ENCODE assay signal across 23 cellular contexts in genomic region chrX:138011461-138011860, GRCh38.
DNase-seq lines count a peak whose midpoint lies in the region; ATAC-seq, FAIRE-seq and TF ChIP-seq lines count a peak whose summit lies in the region.
"Had no signal": no experiment of that assay in that cellular context is flagged by ENCODE, and none has a peak within 500 bp of the region (broad histone marks: within the 10 kb centered on the region; RNA-seq: fewer than 3 reads in every experiment).

No MANE protein-coding gene starts in this region.

- no peaks in the 10 kb centered on the region for H3K36me3 ChIP-seq in PC-3 (ENCODE audit: low read depth, low read length)
- H3K36me3 ChIP-seq in astrocyte (ENCODE audit: insufficient read depth, low read length), result no peaks in the 10 kb centered on the region
- H3K36me3 ChIP-seq in prostate gland, result no peaks in the 10 kb centered on the region
- H3K36me3 ChIP-seq: BLaER1 treated with 17β-estradiol and CSF1 and Interleukin-3, amounts not matched to agents 10 nM and 100 nM had no signal

- no TSS peak for BruUV-seq in PC-3 (replicated peaks; lab: Mats Ljungman, UMichigan)
- BruUV-seq in MCF 10A (replicated peaks; lab: Mats Ljungman, UMichigan), result no TSS peak

- WGBS in prostate gland, result 71% methylated on average over 2 of the region's 2 CpGs

- no peaks in the 10 kb centered on the region for H3K9me3 Mint-ChIP-seq in astrocyte (ENCODE audit: unreplicated experiment)
- peaks cover 31% of the 10 kb centered on the region for H3K9me3 Mint-ChIP-seq in MCF 10A (ENCODE audit: unreplicated experiment)
- H3K9me3 Mint-ChIP-seq: CD4-positive, alpha-beta T cell; CD8-positive, alpha-beta T cell had no signal

- no peak overlapping the region for H3K9ac ChIP-seq in PC-3 (ENCODE audit: low read length)
- no peak overlapping the region for H3K9ac ChIP-seq in astrocyte (ENCODE audit: low read length)
- H3K9ac ChIP-seq: BLaER1 treated with 17β-estradiol and CSF1 and Interleukin-3, amounts not matched to agents 10 nM and 100 nM had no signal

- peak; percentile 65 for ATAC-seq in PC-3
- no peak for ATAC-seq in HG03159 (IDR thresholded peaks at IDR 0.05; ENCODE audit: unreplicated experiment)
- ATAC-seq: A549; CD8-positive, alpha-beta T cell had no signal

- DNase-seq in LNCaP clone FGC (ENCODE audit: low read depth), result peak; percentile 75
- peak; percentile 41 for DNase-seq in PC-3
- no peak for DNase-seq in astrocyte (ENCODE audit: low read depth)
- DNase-seq in prostate gland (ENCODE audit: low spot score), result peak; percentile 4
- no peak for DNase-seq in MCF 10A (ENCODE audit: unreplicated experiment)
- DNase-seq in activated CD4-positive, CD25-positive, alpha-beta regulatory T cell treated with anti-CD3 and anti-CD28 coated beads, Interleukin-2, amount 50 U/mL, for 72 hours, result no peak
- DNase-seq: AML-193; Caco-2; Calu3; CD4-positive, alpha-beta T cell; CD8-positive, alpha-beta T cell; DMS79 treated with DMSO at 0.1 percent for 48 hours; GF-D8 had no signal

- H3K4me3 ChIP-seq in LNCaP clone FGC (ENCODE audit: low read depth, low read length), result no peak overlapping the region
- H3K4me3 ChIP-seq in PC-3 (ENCODE audit: low read length), result no peak overlapping the region
- H3K4me3 ChIP-seq in astrocyte (ENCODE audit: insufficient read depth, low read depth, low read length), result no peak overlapping the region
- no peak overlapping the region for H3K4me3 ChIP-seq in prostate gland
- H3K4me3 ChIP-seq: A549; BLaER1 treated with 17β-estradiol and CSF1 and Interleukin-3, amounts not matched to agents 10 nM and 100 nM had no signal

- H2AFZ ChIP-seq in PC-3 (ENCODE audit: low read length) (no peak overlapping the region), astrocyte (ENCODE audit: low read depth, low read length) (no peak overlapping the region)

- H3K4me3 Mint-ChIP-seq in astrocyte (ENCODE audit: unreplicated experiment) (no peak overlapping the region), MCF 10A (ENCODE audit: unreplicated experiment) (no peak overlapping the region)
- H3K4me3 Mint-ChIP-seq: B cell; CD4-positive, alpha-beta T cell; CD8-positive, alpha-beta T cell had no signal

- H4K20me1 ChIP-seq in PC-3 (ENCODE audit: low read length) (no peaks in the 10 kb centered on the region), astrocyte (ENCODE audit: insufficient read depth, low read length) (no peaks in the 10 kb centered on the region)
- H4K20me1 ChIP-seq: BLaER1 treated with 17β-estradiol and CSF1 and Interleukin-3, amounts not matched to agents 10 nM and 100 nM had no signal

- H3K79me2 ChIP-seq in PC-3 (ENCODE audit: low read length) (no peaks in the 10 kb centered on the region), astrocyte (ENCODE audit: insufficient read depth, low read length) (no peaks in the 10 kb centered on the region)

- POLR2A ChIA-PET in PC-3 (lab: Charles Lee; ENCODE audit: unreplicated experiment) (no interaction called here), MCF 10A (lab: Yijun Ruan, JAX) (no interaction called here)

- H3K9me3 ChIP-seq in PC-3 (ENCODE audit: low read length) (no peaks in the 10 kb centered on the region), astrocyte (ENCODE audit: insufficient read depth, low read depth, low read length) (no peaks in the 10 kb centered on the region), prostate gland (no peaks in the 10 kb centered on the region)
- H3K9me3 ChIP-seq: A549; BLaER1 treated with 17β-estradiol and CSF1 and Interleukin-3, amounts not matched to agents 10 nM and 100 nM; Caco-2 had no signal

- H3K4me2 ChIP-seq in PC-3 (ENCODE audit: low read length) (no peak overlapping the region), astrocyte (ENCODE audit: low read length) (no peak overlapping the region)
- H3K4me2 ChIP-seq: A549; BLaER1 treated with 17β-estradiol and CSF1 and Interleukin-3, amounts not matched to agents 10 nM and 100 nM had no signal

- no peak overlapping the region for H3K27ac ChIP-seq in PC-3 (ENCODE audit: low read length)
- H3K27ac ChIP-seq in astrocyte (ENCODE audit: low read depth, low read length), result no peak overlapping the region
- H3K27ac ChIP-seq in prostate gland, result no peak overlapping the region
- H3K27ac ChIP-seq: 22Rv1; A549; BLaER1 treated with 17β-estradiol and CSF1 and Interleukin-3, amounts not matched to agents 10 nM and 100 nM; C4-2B had no signal

- no peaks in the 10 kb centered on the region for H3F3A ChIP-seq in PC-3 (ENCODE audit: low read length, unreplicated experiment)

- no peaks in the 10 kb centered on the region for H3K27me3 Mint-ChIP-seq in astrocyte (ENCODE audit: low read depth, unreplicated experiment)
- no peaks in the 10 kb centered on the region for H3K27me3 Mint-ChIP-seq in MCF 10A (ENCODE audit: insufficient read depth, unreplicated experiment)
- H3K27me3 Mint-ChIP-seq: B cell; CD4-positive, alpha-beta T cell had no signal

- no peak overlapping the region for H3K27ac Mint-ChIP-seq in astrocyte (ENCODE audit: unreplicated experiment)
- no peak overlapping the region for H3K27ac Mint-ChIP-seq in MCF 10A (ENCODE audit: low read depth, unreplicated experiment)
- H3K27ac Mint-ChIP-seq: B cell; CD4-positive, alpha-beta T cell; CD8-positive, alpha-beta T cell had no signal

- intact Hi-C loops in PC-3 (cut with micrococcal nuclease) (loop anchor here (5.0 kb wide), 1 partner anchor 54 kb away; no protein-coding TSS in a partner anchor), prostate gland (cut with DNase I) (no loop called here), MCF 10A (cut with micrococcal nuclease) (no loop called here)

- no peak for TF ChIP-seq CTCF in LNCaP clone FGC (IDR thresholded peaks at IDR 0.05; ENCODE audit: control insufficient read depth, extremely low read depth, insufficient read depth)
- TF ChIP-seq CTCF in PC-3 (conservative IDR thresholded peaks at IDR 0.05; ENCODE audit: low read depth, low read length), result no peak
- no peak for TF ChIP-seq CTCF in astrocyte (IDR thresholded peaks at IDR 0.05; ENCODE audit: insufficient read depth, low read depth, low read length)
- TF ChIP-seq CTCF in prostate gland (IDR thresholded peaks at IDR 0.05), result no peak
- TF ChIP-seq CTCF in MCF 10A (IDR thresholded peaks at IDR 0.05; ENCODE audit: unreplicated experiment), result no peak

- H3K4me1 Mint-ChIP-seq in astrocyte (ENCODE audit: low read depth, unreplicated experiment) (no peaks in the 10 kb centered on the region), MCF 10A (ENCODE audit: insufficient read depth, unreplicated experiment) (no peaks in the 10 kb centered on the region)
- H3K4me1 Mint-ChIP-seq: B cell had no signal

- H3K27me3 ChIP-seq in PC-3 (ENCODE audit: low read length), result no peaks in the 10 kb centered on the region
- no peaks in the 10 kb centered on the region for H3K27me3 ChIP-seq in astrocyte (ENCODE audit: insufficient read depth, low read length)
- H3K27me3 ChIP-seq in prostate gland (replicated peaks; ENCODE audit: insufficient read depth), result no peaks in the 10 kb centered on the region

- no peaks in the 10 kb centered on the region for H3K36me3 Mint-ChIP-seq in astrocyte (ENCODE audit: low read depth, unreplicated experiment)
- no peaks in the 10 kb centered on the region for H3K36me3 Mint-ChIP-seq in MCF 10A (ENCODE audit: insufficient read depth, unreplicated experiment)
- H3K36me3 Mint-ChIP-seq: CD8-positive, alpha-beta T cell had no signal

- H3K9me2 ChIP-seq in PC-3 (replicated peaks; ENCODE audit: low read length), result no peaks in the 10 kb centered on the region

- no peak for TF ChIP-seq POLR2A in prostate gland (IDR thresholded peaks at IDR 0.05)

- peak; percentile 20 for FAIRE-seq in astrocyte (lab: Jason Lieb, UNC)
- FAIRE-seq: A549, D721Med, G401.6, GM12891, GM19239 had no signal

- CTCF ChIA-PET in PC-3 (lab: Charles Lee), result no interaction called here
- CTCF ChIA-PET in MCF 10A (lab: Yijun Ruan, JAX), result interaction anchor here (0.6 kb wide), 1 partner anchor 551 kb away, joined by 4 read pairs; no protein-coding TSS in a partner anchor

- H3K4me1 ChIP-seq in PC-3 (ENCODE audit: insufficient read depth, low read length) (peaks cover 4% of the 10 kb centered on the region), astrocyte (ENCODE audit: insufficient read depth, low read length) (no peaks in the 10 kb centered on the region), prostate gland (replicated peaks) (no peaks in the 10 kb centered on the region)
- H3K4me1 ChIP-seq: A549, Caco-2 had no signal

Comparison
In these comparisons a context has a peak if more than half of its experiments do, and no peak if none do; other contexts are left out.
1. DNase-seq: peak in LNCaP clone FGC (single experiment), PC-3 (single experiment) and prostate gland (single experiment); none in astrocyte (single experiment), MCF 10A (single experiment) and activated CD4-positive, CD25-positive, alpha-beta regulatory T cell treated with anti-CD3 and anti-CD28 coated beads, Interleukin-2, amount 50 U/mL, for 72 hours (single experiment).